1 cellular context compared by ENCODE assay signal in genomic region chr22:45878051-45878764, GRCh38.
TF ChIP-seq lines count a peak whose summit lies in the region.

No MANE protein-coding gene starts in this region.

TF ChIP-seq in HEK293, 187 proteins besides CTCF, POLR2A, EP300 and RAD21:
- TF ChIP-seq ZNF544 (tag by site-specific recombination; IDR thresholded peaks at IDR 0.05) (no peak), ZSCAN23 (tag by site-specific recombination; IDR thresholded peaks at IDR 0.05) (peak; percentile 80), ZNF530 (tag by site-specific recombination; IDR thresholded peaks at IDR 0.05; ENCODE audit: low read depth) (no peak), ZNF266 (tag by site-specific recombination; IDR thresholded peaks at IDR 0.05; ENCODE audit: low read depth) (no peak), GFI1B (tag by site-specific recombination; IDR thresholded peaks at IDR 0.05) (no peak), YY2 (tag by site-specific recombination; IDR thresholded peaks at IDR 0.05) (no peak), ZBTB1 (tag by site-specific recombination; IDR thresholded peaks at IDR 0.05) (no peak), SP7 (tag by site-specific recombination; IDR thresholded peaks at IDR 0.05) (peak; percentile 13; the same call in 1 of the 2 replicates), RBAK (tag by site-specific recombination; IDR thresholded peaks at IDR 0.05) (no peak), ZBTB20 (tag by site-specific recombination; IDR thresholded peaks at IDR 0.05) (no peak), ZNF561 (tag by site-specific recombination; IDR thresholded peaks at IDR 0.05; ENCODE audit: borderline replicate concordance) (no peak), PRDM2 (tag by site-specific recombination; IDR thresholded peaks at IDR 0.05; ENCODE audit: borderline replicate concordance) (no peak), ZFP69B (tag by site-specific recombination; IDR thresholded peaks at IDR 0.05) (0 out of 2 replicates have a peak, but pooled peaks have one; percentile 21), ZNF140 (tag by site-specific recombination; IDR thresholded peaks at IDR 0.05) (no peak), ZNF777 (tag by site-specific recombination; IDR thresholded peaks at IDR 0.05; ENCODE audit: borderline replicate concordance) (no peak), ZNF26 (tag by site-specific recombination; IDR thresholded peaks at IDR 0.05) (no peak), ZFP3 (tag by site-specific recombination; IDR thresholded peaks at IDR 0.05; ENCODE audit: low read depth) (no peak), ZNF555 (tag by site-specific recombination; conservative IDR thresholded peaks at IDR 0.05) (no peak)
